Comparison of ENCODE assay signal across 13 cellular contexts in the genomic region with DNA sequence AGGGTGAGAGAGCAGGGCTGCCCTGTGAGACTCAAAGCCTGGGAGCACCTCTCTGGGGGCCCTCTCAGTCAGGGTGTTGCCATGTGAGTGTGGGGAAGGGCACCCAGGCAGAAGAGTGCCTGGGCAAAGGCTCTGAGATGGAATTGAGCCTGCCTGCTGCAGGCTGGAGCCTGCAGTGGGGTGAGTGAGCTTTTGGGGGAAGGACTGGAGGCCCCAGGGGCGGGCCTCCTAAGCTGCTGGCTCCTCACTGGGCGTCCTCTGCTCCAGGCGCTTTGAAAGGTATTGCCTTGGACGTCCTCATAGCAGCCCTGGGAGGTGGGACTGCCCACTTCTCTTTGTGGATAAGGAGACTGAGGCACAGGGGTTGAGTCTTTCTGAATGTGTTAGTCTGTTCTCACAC.
DNase-seq lines count a peak whose midpoint lies in the region; ATAC-seq and TF ChIP-seq lines count a peak whose summit lies in the region.
"Had no signal": no experiment of that assay in that cellular context is flagged by ENCODE, and none has a peak within 500 bp of the region (broad histone marks: within the 10 kb centered on the region; RNA-seq: fewer than 3 reads in every experiment).

No MANE protein-coding gene starts in this region.

- no peaks in the 10 kb centered on the region for H3K27me3 Mint-ChIP-seq in T-helper 1 cell treated with Interleukin-12 subunit alpha and Interleukin-12 subunit beta and Interleukin-4 antibody, amounts not matched to agents 30 μg/mL and 1 μg/mL, for 36 hours (ENCODE audit: low read depth)
- no peaks in the 10 kb centered on the region for H3K27me3 Mint-ChIP-seq in WTC11 (ENCODE audit: low read depth)

- peaks cover 60% of the 10 kb centered on the region for H3K36me3 Mint-ChIP-seq in T-helper 1 cell treated with Interleukin-12 subunit alpha and Interleukin-12 subunit beta and Interleukin-4 antibody, amounts not matched to agents 30 μg/mL and 1 μg/mL, for 36 hours (ENCODE audit: low read depth)
- H3K36me3 Mint-ChIP-seq in WTC11, result peaks cover 10% of the 10 kb centered on the region

- no peak for DNase-seq in T-helper 1 cell
- DNase-seq in WTC11 (ENCODE audit: low spot score), result no peak
- peak; percentile 7 for DNase-seq in epithelial cell of esophagus (ENCODE audit: low read depth)
- no peak for DNase-seq in gastrocnemius medialis
- no peak for DNase-seq in EL
- DNase-seq in DMS79 (lab: John Stamatoyannopoulos, UW), result no peak
- DNase-seq in substantia nigra (lab: John Stamatoyannopoulos, UW), result no peak
- DNase-seq: activated effector memory CD4-positive, alpha-beta T cell treated with Interleukin-2 at 50 U/mL for 16 hours; islet precursor cell; NCI-H2081 had no signal

- peaks cover 56% of the 10 kb centered on the region for H3K4me1 Mint-ChIP-seq in T-helper 1 cell treated with Interleukin-12 subunit alpha and Interleukin-12 subunit beta and Interleukin-4 antibody, amounts not matched to agents 30 μg/mL and 1 μg/mL, for 36 hours (ENCODE audit: low read depth)
- peaks cover 27% of the 10 kb centered on the region for H3K4me1 Mint-ChIP-seq in WTC11

- in situ Hi-C loops in gastrocnemius medialis (cut with MboI; ENCODE audit: low sequenced_read_pairs in 4 of 4), result no loop called here

- peak overlapping the region; percentile 73 to 82 (median 80) for H3K27ac ChIP-seq in gastrocnemius medialis
- no peak overlapping the region for H3K27ac ChIP-seq in substantia nigra (ENCODE audit: low read depth, low read length, poor library complexity, severe bottlenecking)
- H3K27ac ChIP-seq: 22Rv1, suprapubic skin had no signal

- H3K4me3 ChIP-seq in epithelial cell of esophagus (ENCODE audit: low read length) (no peak overlapping the region), gastrocnemius medialis (no peak overlapping the region)
- H3K4me3 ChIP-seq: suprapubic skin had no signal

- H3K27ac Mint-ChIP-seq in T-helper 1 cell treated with Interleukin-12 subunit alpha and Interleukin-12 subunit beta and Interleukin-4 antibody, amounts not matched to agents 30 μg/mL and 1 μg/mL, for 36 hours, result peak overlapping the region; percentile 53
- H3K27ac Mint-ChIP-seq in WTC11, result peak overlapping the region; percentile 64

- CTCF ChIA-PET in WTC11 (lab: Charles Lee), result no interaction called here

- peaks cover 12% of the 10 kb centered on the region for H3K9me3 Mint-ChIP-seq in T-helper 1 cell treated with Interleukin-12 subunit alpha and Interleukin-12 subunit beta and Interleukin-4 antibody, amounts not matched to agents 30 μg/mL and 1 μg/mL, for 36 hours
- H3K9me3 Mint-ChIP-seq in WTC11, result no peaks in the 10 kb centered on the region

- H3K27me3 ChIP-seq in gastrocnemius medialis, result no peaks in the 10 kb centered on the region
- H3K27me3 ChIP-seq: suprapubic skin had no signal

- H3K9me3 ChIP-seq in gastrocnemius medialis, result no peaks in the 10 kb centered on the region
- H3K9me3 ChIP-seq: suprapubic skin had no signal

- H3K36me3 ChIP-seq in gastrocnemius medialis, result no peaks in the 10 kb centered on the region
- H3K36me3 ChIP-seq: suprapubic skin had no signal

- no peak for TF ChIP-seq POLR2A in gastrocnemius medialis (IDR thresholded peaks at IDR 0.05)

- no peak overlapping the region for H3K4me3 Mint-ChIP-seq in T-helper 1 cell treated with Interleukin-12 subunit alpha and Interleukin-12 subunit beta and Interleukin-4 antibody, amounts not matched to agents 30 μg/mL and 1 μg/mL, for 36 hours
- no peak overlapping the region for H3K4me3 Mint-ChIP-seq in WTC11

- ATAC-seq in WTC11, result no peak
- no peak for ATAC-seq in gastrocnemius medialis

- peaks cover 85 to 92% of the 10 kb centered on the region in 2 donors for H3K4me1 ChIP-seq in gastrocnemius medialis

- POLR2A ChIA-PET in WTC11 (lab: Charles Lee), result no interaction called here

- TF ChIP-seq CTCF in WTC11 (IDR thresholded peaks at IDR 0.05) (no peak), epithelial cell of esophagus (IDR thresholded peaks at IDR 0.05; ENCODE audit: insufficient read depth, low read depth, low read length, missing control alignments) (no peak), gastrocnemius medialis (IDR thresholded peaks at IDR 0.05 in 4 of 5, conservative IDR thresholded peaks at IDR 0.05 in 1 of 5) (no peak)

- intact Hi-C loops in gastrocnemius medialis (cut with DNase I; ENCODE audit: low total_unique reads), result no loop called here

TF ChIP-seq in WTC11, 78 proteins besides CTCF, POLR2A, EP300 and RAD21 (continues in another document):
- TF ChIP-seq FOXP4 (CRISPR knock-in tag; IDR thresholded peaks at IDR 0.05) (no peak), EMX1 (CRISPR knock-in tag; IDR thresholded peaks at IDR 0.05) (no peak), ERG (CRISPR knock-in tag; IDR thresholded peaks at IDR 0.05) (no peak), ZBTB43 (CRISPR knock-in tag; IDR thresholded peaks at IDR 0.05) (no peak), ZNF263 (CRISPR knock-in tag; IDR thresholded peaks at IDR 0.05; ENCODE audit: low read depth) (no peak), GTF2I (CRISPR knock-in tag; conservative IDR thresholded peaks at IDR 0.05) (no peak), HMGA2 (CRISPR knock-in tag; IDR thresholded peaks at IDR 0.05) (no peak), E2F1 (CRISPR knock-in tag; IDR thresholded peaks at IDR 0.05) (no peak), JAZF1 (CRISPR knock-in tag; IDR thresholded peaks at IDR 0.05) (no peak), ELF4 (CRISPR knock-in tag; IDR thresholded peaks at IDR 0.05; ENCODE audit: low read depth) (no peak), ATF1 (CRISPR knock-in tag; IDR thresholded peaks at IDR 0.05) (no peak), ZNF232 (CRISPR knock-in tag; IDR thresholded peaks at IDR 0.05) (no peak)
- TF ChIP-seq, protein P1, sequence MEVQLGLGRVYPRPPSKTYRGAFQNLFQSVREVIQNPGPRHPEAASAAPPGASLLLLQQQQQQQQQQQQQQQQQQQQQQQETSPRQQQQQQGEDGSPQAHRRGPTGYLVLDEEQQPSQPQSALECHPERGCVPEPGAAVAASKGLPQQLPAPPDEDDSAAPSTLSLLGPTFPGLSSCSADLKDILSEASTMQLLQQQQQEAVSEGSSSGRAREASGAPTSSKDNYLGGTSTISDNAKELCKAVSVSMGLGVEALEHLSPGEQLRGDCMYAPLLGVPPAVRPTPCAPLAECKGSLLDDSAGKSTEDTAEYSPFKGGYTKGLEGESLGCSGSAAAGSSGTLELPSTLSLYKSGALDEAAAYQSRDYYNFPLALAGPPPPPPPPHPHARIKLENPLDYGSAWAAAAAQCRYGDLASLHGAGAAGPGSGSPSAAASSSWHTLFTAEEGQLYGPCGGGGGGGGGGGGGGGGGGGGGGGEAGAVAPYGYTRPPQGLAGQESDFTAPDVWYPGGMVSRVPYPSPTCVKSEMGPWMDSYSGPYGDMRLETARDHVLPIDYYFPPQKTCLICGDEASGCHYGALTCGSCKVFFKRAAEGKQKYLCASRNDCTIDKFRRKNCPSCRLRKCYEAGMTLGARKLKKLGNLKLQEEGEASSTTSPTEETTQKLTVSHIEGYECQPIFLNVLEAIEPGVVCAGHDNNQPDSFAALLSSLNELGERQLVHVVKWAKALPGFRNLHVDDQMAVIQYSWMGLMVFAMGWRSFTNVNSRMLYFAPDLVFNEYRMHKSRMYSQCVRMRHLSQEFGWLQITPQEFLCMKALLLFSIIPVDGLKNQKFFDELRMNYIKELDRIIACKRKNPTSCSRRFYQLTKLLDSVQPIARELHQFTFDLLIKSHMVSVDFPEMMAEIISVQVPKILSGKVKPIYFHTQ (CRISPR knock-in tag; IDR thresholded peaks at IDR 0.05), result no peak
